20 cellular contexts compared by ENCODE assay signal in the genomic region with DNA sequence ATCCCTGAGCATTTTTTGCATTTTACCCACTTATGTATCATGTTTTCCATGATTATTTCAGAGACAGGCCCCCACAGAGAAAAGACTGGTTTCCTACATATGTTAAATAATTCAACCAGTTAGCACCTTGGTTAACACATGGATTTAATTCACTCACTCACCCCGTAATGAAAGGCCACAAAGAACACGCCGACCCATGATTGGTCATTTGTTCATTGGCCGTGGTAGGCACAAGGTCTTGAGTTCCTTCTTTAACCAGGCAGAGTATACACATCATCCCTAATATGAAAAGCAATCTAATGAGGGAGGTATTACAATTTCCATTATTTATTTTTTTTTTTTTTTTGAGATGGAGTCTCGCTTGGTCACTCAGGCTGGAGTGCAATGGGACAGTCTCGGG. TPM values are rescaled to one million over a fixed set of nuclear protein-coding genes. Genes with fewer than 3 reads are reported as not detected.
DNase-seq lines count a peak whose midpoint lies in the region; ATAC-seq, FAIRE-seq and TF ChIP-seq lines count a peak whose summit lies in the region.
"Had no signal": no experiment of that assay in that cellular context is flagged by ENCODE, and none has a peak within 500 bp of the region (broad histone marks: within the 10 kb centered on the region; RNA-seq: fewer than 3 reads in every experiment).

No MANE protein-coding gene starts in this region.

- no peak for TF ChIP-seq POLR2A in GM12892 (IDR thresholded peaks at IDR 0.05; ENCODE audit: low read depth, low read length)

- H3K27me3 Mint-ChIP-seq in activated T-cell treated with anti-CD3 and anti-CD28 coated beads, Interleukin-2, amount 50 U/mL, for 24 hours: no peaks in the 10 kb centered on the region
- H3K27me3 Mint-ChIP-seq: B cell; CD4-positive, alpha-beta T cell had no signal

- peaks cover 83% of the 10 kb centered on the region for H3K4me1 Mint-ChIP-seq in activated T-cell treated with anti-CD3 and anti-CD28 coated beads, Interleukin-2, amount 50 U/mL, for 24 hours (ENCODE audit: low read depth)
- H3K4me1 Mint-ChIP-seq: B cell had no signal

- no peak overlapping the region for H3K4me3 Mint-ChIP-seq in activated T-cell treated with anti-CD3 and anti-CD28 coated beads, Interleukin-2, amount 50 U/mL, for 24 hours
- H3K4me3 Mint-ChIP-seq: B cell; CD4-positive, alpha-beta T cell had no signal

- peaks cover 16% of the 10 kb centered on the region for H3K36me3 Mint-ChIP-seq in activated T-cell treated with anti-CD3 and anti-CD28 coated beads, Interleukin-2, amount 50 U/mL, for 24 hours (ENCODE audit: low read depth)

- peak overlapping the region; percentile 96 for H3K27ac Mint-ChIP-seq in activated T-cell treated with anti-CD3 and anti-CD28 coated beads, Interleukin-2, amount 50 U/mL, for 24 hours
- H3K27ac Mint-ChIP-seq: B cell; CD4-positive, alpha-beta T cell had no signal

- peak; percentile 32 for DNase-seq in activated T-cell treated with anti-CD3 and anti-CD28 coated beads, Interleukin-2, amount 50 U/mL, for 24 hours
- DNase-seq in activated T-cell treated with anti-CD3 and anti-CD28 coated beads, Interleukin-2, amount 50 U/mL, for 1 hour: no peak
- DNase-seq in GM12892 (ENCODE audit: insufficient read length): no peak
- DNase-seq in activated T-cell treated with anti-CD3 and anti-CD28 coated beads, Interleukin-2, amount 50 U/mL, for 48 hours: peak; percentile 53 to 55
- DNase-seq in stimulated activated CD8-positive, alpha-beta memory T cell treated with anti-CD3 and anti-CD28 coated beads, Interleukin-4, amount 100 ng/mL, for 48 hours: peak; percentile 58
- DNase-seq in NCI-H146 (lab: John Stamatoyannopoulos, UW): no peak
- DNase-seq: Calu3; CD4-positive, alpha-beta T cell; DMS79 treated with DMSO at 0.1 percent for 48 hours; Karpas-422; MM.1S; NCI-H1105 treated with DMSO at 0.1 percent for 48 hours; NCI-H2029; NCI-H2171 treated with DMSO at 0.1 percent for 48 hours; NCI-H774; PC-9 had no signal

- peaks cover 2% of the 10 kb centered on the region for H3K9me3 Mint-ChIP-seq in activated T-cell treated with anti-CD3 and anti-CD28 coated beads, Interleukin-2, amount 50 U/mL, for 24 hours
- H3K9me3 Mint-ChIP-seq: CD4-positive, alpha-beta T cell had no signal

- peak; percentile 85 for FAIRE-seq in GM12892 (lab: Jason Lieb, UNC)
- FAIRE-seq: G401.6 had no signal

- no peak for ATAC-seq in HG02798 (IDR thresholded peaks at IDR 0.05; ENCODE audit: poor library complexity, unreplicated experiment)
- ATAC-seq: HCT116 had no signal

RNA-seq across cellular contexts. Expression of gene RPS6KA1, which starts 50.6 kb away (rescaled TPM):
- polyA plus RNA-seq in GM12892 (2012; ENCODE audit: missing spikeins): 56.6 TPM

Comparison
In these comparisons a context has a peak if more than half of its experiments do, and no peak if none do; other contexts are left out.
1. DNase-seq: peak in activated T-cell treated with anti-CD3 and anti-CD28 coated beads, Interleukin-2, amount 50 U/mL, for 24 hours (single experiment), activated T-cell treated with anti-CD3 and anti-CD28 coated beads, Interleukin-2, amount 50 U/mL, for 48 hours (2 of 2) and stimulated activated CD8-positive, alpha-beta memory T cell treated with anti-CD3 and anti-CD28 coated beads, Interleukin-4, amount 100 ng/mL, for 48 hours (single experiment); none in activated T-cell treated with anti-CD3 and anti-CD28 coated beads, Interleukin-2, amount 50 U/mL, for 1 hour (single experiment), GM12892 (single experiment) and NCI-H146 (single experiment).